ENCODE assay signal across 12 cellular contexts in genomic region chr11:45919806-45920530, GRCh38. TPM values are rescaled to one million over a fixed set of nuclear protein-coding genes. Genes with fewer than 3 reads are reported as not detected.
DNase-seq lines count a peak whose midpoint lies in the region; ATAC-seq and TF ChIP-seq lines count a peak whose summit lies in the region.
"Had no signal": no experiment of that assay in that cellular context is flagged by ENCODE, and none has a peak within 500 bp of the region (broad histone marks: within the 10 kb centered on the region; RNA-seq: fewer than 3 reads in every experiment).

No MANE protein-coding gene starts in this region.

- H3K9me3 ChIP-seq in breast epithelium (no peaks in the 10 kb centered on the region), mesenchymal stem cell (ENCODE audit: control insufficient read depth, low read length) (no peaks in the 10 kb centered on the region)
- H3K9me3 ChIP-seq: esophagus muscularis mucosa had no signal

- H3K4me3 Mint-ChIP-seq in MCF 10A (ENCODE audit: unreplicated experiment) = no peak overlapping the region
- H3K4me3 Mint-ChIP-seq in activated T-cell treated with anti-CD3 and anti-CD28 coated beads, Interleukin-2, amount 50 U/mL, for 72 hours = peak overlapping the region; percentile 33 to 69

- POLR2A ChIA-PET in MCF 10A (lab: Yijun Ruan, JAX) = no interaction called here

- no peak overlapping the region for H4K8ac ChIP-seq in mesenchymal stem cell (ENCODE audit: low read length)

- H3K27ac ChIP-seq in breast epithelium (peak overlapping the region; percentile 88 to 93), mesenchymal stem cell (ENCODE audit: low read length, poor library complexity, severe bottlenecking) (no peak overlapping the region), urinary bladder (ENCODE audit: low read depth) (peak overlapping the region; percentile 33)

- no peak overlapping the region for H2BK12ac ChIP-seq in mesenchymal stem cell (ENCODE audit: low read length in 2 of 2)

- no peak for ATAC-seq in activated T-cell treated with anti-CD3 and anti-CD28 coated beads, Interleukin-2, amount 50 U/mL, for 72 hours (replicated peaks in 1 of 2)
- no peak for ATAC-seq in HG02759 (IDR thresholded peaks at IDR 0.05; ENCODE audit: unreplicated experiment)

- peak overlapping the region; percentile 70 for H2AK5ac ChIP-seq in mesenchymal stem cell (ENCODE audit: low read length, severe bottlenecking)

- no peak overlapping the region for H2BK5ac ChIP-seq in mesenchymal stem cell (ENCODE audit: low read depth, low read length, poor library complexity, severe bottlenecking)

- H3K4me1 ChIP-seq in breast epithelium (peaks cover 0 to 19% of the 10 kb centered on the region in 2 donors), mesenchymal stem cell (ENCODE audit: control insufficient read depth, insufficient read depth, low read depth, low read length) (peaks cover 33% of the 10 kb centered on the region), urinary bladder (ENCODE audit: insufficient read depth) (peaks cover 3% of the 10 kb centered on the region)

- no peak overlapping the region for H3K9ac ChIP-seq in mesenchymal stem cell (ENCODE audit: low read length)

- H3K27ac Mint-ChIP-seq in MCF 10A (ENCODE audit: low read depth, unreplicated experiment) = no peak overlapping the region
- no peak overlapping the region for H3K27ac Mint-ChIP-seq in activated T-cell treated with anti-CD3 and anti-CD28 coated beads, Interleukin-2, amount 50 U/mL, for 72 hours

- H2BK15ac ChIP-seq in mesenchymal stem cell (ENCODE audit: low read depth, poor library complexity, severe bottlenecking) = no peak overlapping the region

- H3K27me3 ChIP-seq in breast epithelium = no peaks in the 10 kb centered on the region
- peaks cover 35 to 38% of the 10 kb centered on the region in 2 experiments for H3K27me3 ChIP-seq in mesenchymal stem cell (ENCODE audit: control insufficient read depth in 1 of 2, insufficient read depth in 1 of 2, low read length in 2 of 2)

- H3K4me3 ChIP-seq in breast epithelium (no peak overlapping the region), mesenchymal stem cell (ENCODE audit: insufficient read depth in 1 of 2, low read depth in 1 of 2, low read length in 2 of 2) (no peak overlapping the region), urinary bladder (ENCODE audit: low read depth, low read length) (no peak overlapping the region)
- H3K4me3 ChIP-seq: esophagus muscularis mucosa had no signal

- H3K14ac ChIP-seq in mesenchymal stem cell (ENCODE audit: low read length in 2 of 2) = no peak overlapping the region

- peaks cover 9% of the 10 kb centered on the region for H3K4me1 Mint-ChIP-seq in MCF 10A (ENCODE audit: insufficient read depth, unreplicated experiment)
- H3K4me1 Mint-ChIP-seq in activated T-cell treated with anti-CD3 and anti-CD28 coated beads, Interleukin-2, amount 50 U/mL, for 72 hours (ENCODE audit: low read depth) = peaks cover 33% of the 10 kb centered on the region

- peaks cover 11% of the 10 kb centered on the region for H3K36me3 Mint-ChIP-seq in MCF 10A (ENCODE audit: insufficient read depth, unreplicated experiment)
- peaks cover 4 to 6% of the 10 kb centered on the region in 2 donors for H3K36me3 Mint-ChIP-seq in activated T-cell treated with anti-CD3 and anti-CD28 coated beads, Interleukin-2, amount 50 U/mL, for 72 hours (ENCODE audit: insufficient read depth in 2 of 2)

- H3K27me3 Mint-ChIP-seq in MCF 10A (ENCODE audit: insufficient read depth, unreplicated experiment) = no peaks in the 10 kb centered on the region
- peaks cover 13% of the 10 kb centered on the region for H3K27me3 Mint-ChIP-seq in activated T-cell treated with anti-CD3 and anti-CD28 coated beads, Interleukin-2, amount 50 U/mL, for 72 hours (ENCODE audit: low read depth)

- no peak overlapping the region for H4K91ac ChIP-seq in mesenchymal stem cell (ENCODE audit: low read length)

- no peaks in the 10 kb centered on the region for H3K9me3 Mint-ChIP-seq in MCF 10A (ENCODE audit: unreplicated experiment)
- no peaks in the 10 kb centered on the region for H3K9me3 Mint-ChIP-seq in activated T-cell treated with anti-CD3 and anti-CD28 coated beads, Interleukin-2, amount 50 U/mL, for 72 hours

- BruUV-seq in MCF 10A (replicated peaks; lab: Mats Ljungman, UMichigan) = no TSS peak

- DNase-seq in breast epithelium (ENCODE audit: low spot score in 2 of 2) (peak in 1 of 2 donors; percentile 49), MCF 10A (ENCODE audit: unreplicated experiment) (no peak), mesenchymal stem cell (no peak), GM13977 (ENCODE audit: low spot score) (no peak), SW 1271 (lab: John Stamatoyannopoulos, UW) (no peak)
- DNase-seq in activated T-cell treated with anti-CD3 and anti-CD28 coated beads, Interleukin-2, amount 50 U/mL, for 72 hours = peak in 1 of 2 donors; percentile 0
- DNase-seq: Kasumi-1; SHP77 treated with DMSO at 0.1 percent for 48 hours; stimulated activated naive CD4-positive, alpha-beta T cell had no signal

- peaks cover 14% of the 10 kb centered on the region for H3K79me1 ChIP-seq in mesenchymal stem cell (replicated peaks; ENCODE audit: low read length, poor library complexity, severe bottlenecking)

- H3K4ac ChIP-seq in mesenchymal stem cell (ENCODE audit: low read depth in 1 of 2, low read length in 2 of 2) = no peak overlapping the region

- TF ChIP-seq CTCF in breast epithelium (IDR thresholded peaks at IDR 0.05) (no peak), MCF 10A (IDR thresholded peaks at IDR 0.05; ENCODE audit: unreplicated experiment) (no peak), GM13977 (IDR thresholded peaks at IDR 0.05; ENCODE audit: extremely low read depth, insufficient read depth, missing control alignments) (no peak)

- TF ChIP-seq POLR2A in breast epithelium (IDR thresholded peaks at IDR 0.05) = no peak

- no peak overlapping the region for H3K4me2 ChIP-seq in mesenchymal stem cell (ENCODE audit: low read length, poor library complexity, severe bottlenecking)

- no peak overlapping the region for H3K18ac ChIP-seq in mesenchymal stem cell (ENCODE audit: low read depth in 1 of 2, low read length in 2 of 2)

- intact Hi-C loops in breast epithelium (cut with DNase I; ENCODE audit: low total_unique reads) = no loop called here
- intact Hi-C loops in MCF 10A (cut with micrococcal nuclease) = no loop called here

- CTCF ChIA-PET in MCF 10A (lab: Yijun Ruan, JAX) = no interaction called here

- H3K36me3 ChIP-seq in breast epithelium (no peaks in the 10 kb centered on the region), mesenchymal stem cell (ENCODE audit: control insufficient read depth in 1 of 2, insufficient read depth in 2 of 2, low read depth in 1 of 2, low read length in 2 of 2) (peaks cover 13 to 14% of the 10 kb centered on the region in 2 experiments), urinary bladder (ENCODE audit: insufficient read depth) (no peaks in the 10 kb centered on the region)

- 82% methylated on average over 13 of the region's 13 CpGs for WGBS in mesenchymal stem cell
- 73% methylated on average over 13 of the region's 13 CpGs for WGBS in urinary bladder

- no peak overlapping the region for H3K23ac ChIP-seq in mesenchymal stem cell (ENCODE audit: low read length in 2 of 2)

- in situ Hi-C loops in GM13977 (cut with MboI; ENCODE audit: low pct_unique_long_range_greater_than_20kb, low sequenced_read_pairs, unreplicated experiment) = no loop called here

- H2BK120ac ChIP-seq in mesenchymal stem cell (ENCODE audit: low read depth, low read length) = no peak overlapping the region

- H2AFZ ChIP-seq in mesenchymal stem cell (ENCODE audit: low read depth, low read length) = no peak overlapping the region

RNA-seq across cellular contexts. Expression of gene PEX16, which starts 2.3 kb away (rescaled TPM):
- total RNA-seq in breast epithelium = 10 to 100 TPM; 22.1 to 32.8 (median 25.6) TPM
- 28.1 and 30.2 TPM in 2 replicates for total RNA-seq in MCF 10A (2022)
- total RNA-seq in activated T-cell treated with anti-CD3 and anti-CD28 coated beads, Interleukin-2, amount 50 U/mL, for 72 hours = 10 to 100 TPM; 42.5 to 46.8 TPM
- polyA plus RNA-seq in mesenchymal stem cell (2013, experiment 1 of 2) = 16.4 TPM
- polyA plus RNA-seq in mesenchymal stem cell (2013, experiment 2 of 2) = 17.3 TPM
- total RNA-seq in urinary bladder = 10.5 TPM
- 41.5 TPM for polyA plus RNA-seq in urinary bladder

RNA-seq across cellular contexts. Expression of gene LARGE2, which starts 2.5 kb away (rescaled TPM):
- total RNA-seq in breast epithelium (1 to 10 TPM in 2 of 3 donors, not detected in 1; 5.9 to 6.3 TPM), MCF 10A (2022) (0.52 and 0.91 TPM in 2 replicates), urinary bladder (1.3 TPM)
- 1 to 10 TPM in 1 of 2 donors, under 1 TPM in 1; 0.90 to 1.4 TPM for total RNA-seq in activated T-cell treated with anti-CD3 and anti-CD28 coated beads, Interleukin-2, amount 50 U/mL, for 72 hours
- polyA plus RNA-seq in mesenchymal stem cell (2013, experiment 1 of 2) = 0.08 TPM
- 0.07 TPM for polyA plus RNA-seq in mesenchymal stem cell (2013, experiment 2 of 2)
- polyA plus RNA-seq in urinary bladder = 4.0 TPM

RNA-seq across cellular contexts. Expression of gene FREY1, which starts 12.9 kb away (rescaled TPM):
- 1 to 10 TPM in 1 of 3 donors, under 1 TPM in 2; 0.48 to 3.2 (median 0.98) TPM for total RNA-seq in breast epithelium
- 1.0 and 1.3 TPM in 2 replicates for total RNA-seq in MCF 10A (2022)
- 1 to 10 TPM; 1.3 to 1.9 TPM for total RNA-seq in activated T-cell treated with anti-CD3 and anti-CD28 coated beads, Interleukin-2, amount 50 U/mL, for 72 hours
- polyA plus RNA-seq in mesenchymal stem cell (2013, experiment 1 of 2) = 0.28 TPM
- polyA plus RNA-seq in mesenchymal stem cell (2013, experiment 2 of 2) = 0.15 TPM
- total RNA-seq in urinary bladder = 0.58 TPM
- polyA plus RNA-seq in urinary bladder = 0.37 TPM

RNA-seq across cellular contexts. Expression of gene MAPK8IP1, which starts 34.5 kb away (rescaled TPM):
- total RNA-seq in breast epithelium = 1 to 10 TPM; 5.4 to 7.2 (median 5.9) TPM
- total RNA-seq in MCF 10A (2022) = 1.8 and 2.2 TPM in 2 replicates
- total RNA-seq in activated T-cell treated with anti-CD3 and anti-CD28 coated beads, Interleukin-2, amount 50 U/mL, for 72 hours = under 1 TPM; 0.50 to 0.69 TPM
- polyA plus RNA-seq in mesenchymal stem cell (2013, experiment 1 of 2) = 7.5 TPM
- polyA plus RNA-seq in mesenchymal stem cell (2013, experiment 2 of 2) = 8.0 TPM
- 8.3 TPM for total RNA-seq in urinary bladder
- 11.0 TPM for polyA plus RNA-seq in urinary bladder
